In the genomic region with DNA sequence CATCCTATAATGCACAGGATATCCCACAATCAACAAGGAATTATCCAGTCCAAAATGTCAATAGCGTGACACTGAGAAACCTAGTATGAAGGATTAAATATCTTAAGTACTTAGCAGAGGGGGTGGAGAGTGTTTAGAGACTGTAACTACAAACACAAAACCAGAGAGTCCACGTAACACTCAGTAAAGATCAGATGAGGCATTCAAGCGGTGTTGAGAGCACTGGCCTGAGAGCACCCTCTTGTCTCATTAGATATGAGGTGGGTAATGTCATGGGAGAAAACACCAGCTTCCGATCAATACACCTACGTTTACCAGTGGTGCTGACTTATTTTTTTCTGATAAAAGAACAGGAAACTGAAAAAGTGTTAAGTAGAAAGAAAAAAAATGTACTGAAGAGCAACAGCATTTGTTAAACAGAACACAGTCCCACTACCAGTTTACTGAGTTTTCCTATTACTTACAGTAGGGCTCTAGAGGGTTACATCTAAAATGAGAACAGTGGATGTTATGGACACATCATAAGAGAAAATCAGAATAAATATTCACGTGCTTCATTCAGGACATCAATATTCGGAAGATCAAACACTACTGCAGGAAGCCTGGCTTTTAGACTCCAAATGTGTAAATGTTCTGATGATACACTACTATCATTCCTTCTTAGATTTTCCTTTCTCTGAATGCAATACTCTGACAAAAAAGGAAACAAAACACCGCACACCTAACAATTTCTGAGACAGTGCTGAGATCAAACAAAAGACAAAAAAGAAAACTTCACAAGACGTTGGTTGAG, we compare ENCODE assay signal across 13 cellular contexts. TPM values are rescaled to one million over a fixed set of nuclear protein-coding genes. Genes with fewer than 3 reads are reported as not detected.
A peak's percentile ranks its signal among the peaks of the same experiment; 100 is the strongest.
DNase-seq lines count a peak whose midpoint lies in the region; ATAC-seq lines count a peak whose summit lies in the region.
"Had no signal": no experiment of that assay in that cellular context is flagged by ENCODE, and none has a peak within 500 bp of the region (broad histone marks: within the 10 kb centered on the region; RNA-seq: fewer than 3 reads in every experiment).

No MANE protein-coding gene starts in this region.

- peak overlapping the region; percentile 69 to 88 (median 73) for H3K4me3 Mint-ChIP-seq in CD8-positive, alpha-beta memory T cell
- H3K4me3 Mint-ChIP-seq in activated naive CD4-positive, alpha-beta T cell treated with anti-CD3 and anti-CD28 coated beads, Interleukin-2, amount 10 ng/mL, durations not matched to agents 7 days and 5 days: peak overlapping the region; percentile 70
- H3K4me3 Mint-ChIP-seq in natural killer cell treated with Interleukin-12 subunit alpha and Interleukin-12 subunit beta and Interleukin-15 and Interleukin-18, amount 100 ng/mL, for 72 hours: peak overlapping the region; percentile 69

- peak overlapping the region in 7 of 8 donors; percentile 6 to 75 (median 41) for H3K27ac Mint-ChIP-seq in CD8-positive, alpha-beta memory T cell
- peak overlapping the region; percentile 81 for H3K27ac Mint-ChIP-seq in activated naive CD4-positive, alpha-beta T cell treated with anti-CD3 and anti-CD28 coated beads, Interleukin-2, amount 10 ng/mL, durations not matched to agents 7 days and 5 days
- H3K27ac Mint-ChIP-seq in natural killer cell treated with Interleukin-12 subunit alpha and Interleukin-12 subunit beta and Interleukin-15 and Interleukin-18, amount 100 ng/mL, for 72 hours: peak overlapping the region; percentile 2 to 12
- H3K27ac Mint-ChIP-seq: CD14-positive monocyte had no signal

- no peak for ATAC-seq in natural killer cell treated with Interleukin-12 subunit alpha and Interleukin-12 subunit beta and Interleukin-15 and Interleukin-18, amount 100 ng/mL, for 72 hours
- ATAC-seq in GM18867 (IDR thresholded peaks at IDR 0.05; ENCODE audit: unreplicated experiment) (no peak), GM19463 (IDR thresholded peaks at IDR 0.05; ENCODE audit: unreplicated experiment) (no peak), HG02981 (IDR thresholded peaks at IDR 0.05; ENCODE audit: unreplicated experiment) (no peak)

- peaks cover 0 to 2% of the 10 kb centered on the region in 2 donors for H3K27me3 Mint-ChIP-seq in CD8-positive, alpha-beta memory T cell
- peaks cover 8% of the 10 kb centered on the region for H3K27me3 Mint-ChIP-seq in activated naive CD4-positive, alpha-beta T cell treated with anti-CD3 and anti-CD28 coated beads, Interleukin-2, amount 10 ng/mL, durations not matched to agents 7 days and 5 days
- H3K27me3 Mint-ChIP-seq in natural killer cell treated with Interleukin-12 subunit alpha and Interleukin-12 subunit beta and Interleukin-15 and Interleukin-18, amount 100 ng/mL, for 72 hours: peaks cover 28 to 30% of the 10 kb centered on the region in 2 donors

- no peaks in the 10 kb centered on the region for H3K36me3 ChIP-seq in CD8-positive, alpha-beta memory T cell (ENCODE audit: insufficient read depth, low read length)

- POLR2A ChIA-PET in CD8-positive, alpha-beta memory T cell (lab: Charles Lee): no interaction called here

- no peaks in the 10 kb centered on the region for H3K27me3 ChIP-seq in CD8-positive, alpha-beta memory T cell (ENCODE audit: insufficient read depth, low read length, poor library complexity, severe bottlenecking)

- H3K36me3 Mint-ChIP-seq in CD8-positive, alpha-beta memory T cell: peaks cover 0 to 2% (median 0%) of the 10 kb centered on the region in 3 donors
- peaks cover 2% of the 10 kb centered on the region for H3K36me3 Mint-ChIP-seq in activated naive CD4-positive, alpha-beta T cell treated with anti-CD3 and anti-CD28 coated beads, Interleukin-2, amount 10 ng/mL, durations not matched to agents 7 days and 5 days
- H3K36me3 Mint-ChIP-seq in natural killer cell treated with Interleukin-12 subunit alpha and Interleukin-12 subunit beta and Interleukin-15 and Interleukin-18, amount 100 ng/mL, for 72 hours: no peaks in the 10 kb centered on the region
- H3K36me3 Mint-ChIP-seq: CD14-positive monocyte had no signal

- H3K4me1 Mint-ChIP-seq in CD8-positive, alpha-beta memory T cell: peaks cover 27 to 47% (median 35%) of the 10 kb centered on the region in 3 donors
- H3K4me1 Mint-ChIP-seq in activated naive CD4-positive, alpha-beta T cell treated with anti-CD3 and anti-CD28 coated beads, Interleukin-2, amount 10 ng/mL, durations not matched to agents 7 days and 5 days: peaks cover 46% of the 10 kb centered on the region
- peaks cover 9 to 21% of the 10 kb centered on the region in 2 donors for H3K4me1 Mint-ChIP-seq in natural killer cell treated with Interleukin-12 subunit alpha and Interleukin-12 subunit beta and Interleukin-15 and Interleukin-18, amount 100 ng/mL, for 72 hours (ENCODE audit: low read depth in 2 of 2)

- H3K4me1 ChIP-seq in CD8-positive, alpha-beta memory T cell (ENCODE audit: insufficient read depth, low read length): peaks cover 14% of the 10 kb centered on the region

- H3K27ac ChIP-seq in CD8-positive, alpha-beta memory T cell (ENCODE audit: low read depth, low read length): no peak overlapping the region

- H3K9me3 ChIP-seq in CD8-positive, alpha-beta memory T cell (ENCODE audit: low read length): no peaks in the 10 kb centered on the region

- no peaks in the 10 kb centered on the region for H3K9me3 Mint-ChIP-seq in CD8-positive, alpha-beta memory T cell
- no peaks in the 10 kb centered on the region for H3K9me3 Mint-ChIP-seq in activated naive CD4-positive, alpha-beta T cell treated with anti-CD3 and anti-CD28 coated beads, Interleukin-2, amount 10 ng/mL, durations not matched to agents 7 days and 5 days
- H3K9me3 Mint-ChIP-seq in natural killer cell treated with Interleukin-12 subunit alpha and Interleukin-12 subunit beta and Interleukin-15 and Interleukin-18, amount 100 ng/mL, for 72 hours: no peaks in the 10 kb centered on the region

- H3K4me3 ChIP-seq in CD8-positive, alpha-beta memory T cell (ENCODE audit: low read length): peak overlapping the region; percentile 53

- CTCF ChIA-PET in CD8-positive, alpha-beta memory T cell (lab: Charles Lee): no interaction called here
- CTCF ChIA-PET in activated naive CD4-positive, alpha-beta T cell treated with anti-CD3 and anti-CD28 coated beads, Interleukin-2, amount 10 ng/mL, durations not matched to agents 7 days and 5 days (lab: Charles Lee): interaction anchor here (0.8 to 1.5 kb wide), 3 partner anchors 34 to 511 kb away, joined by 3 to 5 read pairs (median 4); no protein-coding TSS in a partner anchor

- peak in 2 of 5 donors; percentile 16 to 71 for DNase-seq in CD8-positive, alpha-beta memory T cell
- peak; percentile 75 for DNase-seq in NCI-H2029 treated with DMSO at 0.1 percent for 48 hours (lab: John Stamatoyannopoulos, UW)
- DNase-seq in activated naive CD4-positive, alpha-beta T cell treated with anti-CD3 and anti-CD28 coated beads, Interleukin-2, amount 10 ng/mL, durations not matched to agents 7 days and 5 days: no peak
- DNase-seq in natural killer cell treated with Interleukin-12 subunit alpha and Interleukin-12 subunit beta and Interleukin-15 and Interleukin-18, amount 100 ng/mL, for 72 hours (ENCODE audit: low spot score): no peak
- no peak for DNase-seq in iPS-NIHi7 (ENCODE audit: extremely low spot score)
- DNase-seq: cerebellar nuclear complex, NCI-H2081, Right ventricle myocardium superior, small intestine had no signal

RNA-seq across cellular contexts. Expression of a gene that starts 2.1 kb away (rescaled TPM):
- total RNA-seq in CD8-positive, alpha-beta memory T cell: 1 to 10 TPM; 2.0 to 2.2 TPM
- 0.85 TPM for polyA plus RNA-seq in CD8-positive, alpha-beta memory T cell
- total RNA-seq in natural killer cell treated with Interleukin-12 subunit alpha and Interleukin-12 subunit beta and Interleukin-15 and Interleukin-18, amount 100 ng/mL, for 72 hours: 1 to 10 TPM in 1 of 2 donors, under 1 TPM in 1; 0.43 to 2.1 TPM
- polyA plus RNA-seq: CD14-positive monocyte had no signal

Comparison
In these comparisons a context has a peak if more than half of its experiments do, and no peak if none do; other contexts are left out.
1. H3K27ac Mint-ChIP-seq: peak in every context shown above with its lines; median percentile 81 in activated naive CD4-positive, alpha-beta T cell treated with anti-CD3 and anti-CD28 coated beads, Interleukin-2, amount 10 ng/mL, durations not matched to agents 7 days and 5 days; 41 in CD8-positive, alpha-beta memory T cell; 7 in natural killer cell treated with Interleukin-12 subunit alpha and Interleukin-12 subunit beta and Interleukin-15 and Interleukin-18, amount 100 ng/mL, for 72 hours.